25 cellular contexts compared by ENCODE assay signal in the genomic region with DNA sequence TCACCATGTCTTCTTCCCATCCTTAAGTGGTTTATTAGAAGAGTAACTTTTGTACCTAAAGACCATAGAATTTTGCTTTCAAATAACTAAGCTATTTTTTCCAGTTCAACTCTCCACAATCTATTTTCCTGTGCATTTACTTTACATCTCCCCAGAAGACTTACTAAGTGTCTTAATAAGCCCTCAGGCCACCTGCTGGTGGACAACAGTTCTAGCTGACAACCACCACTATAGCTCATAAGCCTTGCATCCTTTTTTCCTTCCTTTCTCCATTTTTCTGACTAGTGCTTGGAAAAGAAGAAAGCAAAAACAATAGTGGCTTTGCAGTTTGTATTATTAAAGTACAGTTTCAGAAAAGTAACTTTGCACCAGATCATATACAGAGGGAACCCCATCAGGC.
A peak's percentile ranks its signal among the peaks of the same experiment; 100 is the strongest.
DNase-seq lines count a peak whose midpoint lies in the region; ATAC-seq and TF ChIP-seq lines count a peak whose summit lies in the region.
"Had no signal": no experiment of that assay in that cellular context is flagged by ENCODE, and none has a peak within 500 bp of the region (broad histone marks: within the 10 kb centered on the region; RNA-seq: fewer than 3 reads in every experiment).

No MANE protein-coding gene starts in this region.

- H3K27ac Mint-ChIP-seq in type B pancreatic cell = no peak overlapping the region
- H3K27ac Mint-ChIP-seq: activated naive CD8-positive, alpha-beta T cell; mesothelial cell of epicardium; nephron had no signal

- H3K27ac ChIP-seq in SK-N-SH (ENCODE audit: low read depth in 2 of 2, low read length in 1 of 2) = no peak overlapping the region
- H3K27ac ChIP-seq: BLaER1 treated with 17β-estradiol and CSF1 and Interleukin-3, amounts not matched to agents 10 nM and 100 nM; body of pancreas; gastroesophageal sphincter; KMS-11; SJSA1; skin epidermis had no signal

- H3K27me3 ChIP-seq in SK-N-SH (ENCODE audit: insufficient read depth) = no peaks in the 10 kb centered on the region
- H3K27me3 ChIP-seq: BLaER1 treated with 17β-estradiol and CSF1 and Interleukin-3, amounts not matched to agents 10 nM and 100 nM; body of pancreas; gastroesophageal sphincter; SJSA1 had no signal

- H3K79me2 ChIP-seq in SK-N-SH (ENCODE audit: insufficient read depth) = no peaks in the 10 kb centered on the region

- no peak overlapping the region for H2AFZ ChIP-seq in SK-N-SH (ENCODE audit: low read depth)

- H3K9ac ChIP-seq in SK-N-SH = no peak overlapping the region
- H3K9ac ChIP-seq: BLaER1 treated with 17β-estradiol and CSF1 and Interleukin-3, amounts not matched to agents 10 nM and 100 nM; KMS-11 had no signal

- H3K4me1 Mint-ChIP-seq in type B pancreatic cell (ENCODE audit: unreplicated experiment) = no peaks in the 10 kb centered on the region
- H3K4me1 Mint-ChIP-seq: mesothelial cell of epicardium, nephron had no signal

- no peak for TF ChIP-seq RAD21 in SK-N-SH (IDR thresholded peaks at IDR 0.05; ENCODE audit: low read length)

- H3K4me2 ChIP-seq in SK-N-SH = no peak overlapping the region
- H3K4me2 ChIP-seq: KMS-11 had no signal

- no peak overlapping the region for H3K4me3 Mint-ChIP-seq in type B pancreatic cell
- H3K4me3 Mint-ChIP-seq: activated naive CD8-positive, alpha-beta T cell; mesothelial cell of epicardium; nephron had no signal

- ATAC-seq in SK-N-SH treated with all-trans-retinoic acid at 6 μM for 48 hours = no peak
- no peak for ATAC-seq in GM18858 (IDR thresholded peaks at IDR 0.05; ENCODE audit: unreplicated experiment)
- ATAC-seq: body of pancreas, gastroesophageal sphincter, Panc1 had no signal

- H3K9me2 ChIP-seq in SK-N-SH = no peaks in the 10 kb centered on the region

- no peaks in the 10 kb centered on the region for H3F3A ChIP-seq in SK-N-SH (replicated peaks; ENCODE audit: insufficient read depth)

- H3K9me3 Mint-ChIP-seq in type B pancreatic cell = peaks cover 17% of the 10 kb centered on the region

- H4K20me1 ChIP-seq in SK-N-SH (ENCODE audit: insufficient read depth) = no peaks in the 10 kb centered on the region
- H4K20me1 ChIP-seq: BLaER1 treated with 17β-estradiol and CSF1 and Interleukin-3, amounts not matched to agents 10 nM and 100 nM had no signal

- no peaks in the 10 kb centered on the region for H3K27me3 Mint-ChIP-seq in type B pancreatic cell

- no peaks in the 10 kb centered on the region for H3K36me3 Mint-ChIP-seq in type B pancreatic cell

- no peaks in the 10 kb centered on the region for H3K9me3 ChIP-seq in SK-N-SH

- no peaks in the 10 kb centered on the region for H3K36me3 ChIP-seq in SK-N-SH (replicated peaks in 1 of 2; ENCODE audit: control insufficient read depth in 1 of 2, insufficient read depth in 2 of 2, low read length in 1 of 2)
- H3K36me3 ChIP-seq: BLaER1 treated with 17β-estradiol and CSF1 and Interleukin-3, amounts not matched to agents 10 nM and 100 nM; gastroesophageal sphincter; SJSA1 had no signal

- no peak overlapping the region for H3K4me3 ChIP-seq in SK-N-SH (ENCODE audit: low read depth in 2 of 2, low read length in 1 of 2)
- H3K4me3 ChIP-seq in choroid plexus epithelial cell (ENCODE audit: low read depth, low read length) = no peak overlapping the region
- H3K4me3 ChIP-seq: BLaER1 treated with 17β-estradiol and CSF1 and Interleukin-3, amounts not matched to agents 10 nM and 100 nM; body of pancreas; gastroesophageal sphincter; SJSA1; skin epidermis had no signal

- TF ChIP-seq CTCF in SK-N-SH (IDR thresholded peaks at IDR 0.05) (peak; percentile 25; the same call in 1 of the 2 replicates), choroid plexus epithelial cell (conservative IDR thresholded peaks at IDR 0.05; ENCODE audit: low read depth, low read length) (peak; percentile 62), type B pancreatic cell (conservative IDR thresholded peaks at IDR 0.05) (peak; percentile 35)

- CTCF ChIA-PET in SK-N-SH (lab: Yijun Ruan, JAX) = interaction anchor here (1.1 kb wide), 1 partner anchor 23 kb away, joined by 3 read pairs; no protein-coding TSS in a partner anchor

- POLR2A ChIA-PET in SK-N-SH (lab: Yijun Ruan, JAX) = no interaction called here

- DNase-seq in SK-N-SH (no peak), MV-4-11 (lab: John Stamatoyannopoulos, UW) (peak; percentile 29), choroid plexus epithelial cell (ENCODE audit: low read depth) (peak; percentile 52), type B pancreatic cell (ENCODE audit: extremely low spot score, unreplicated experiment) (no peak), NCI-H2107 treated with DMSO at 0.1 percent for 48 hours (lab: John Stamatoyannopoulos, UW; ENCODE audit: unreplicated experiment) (no peak)
- no peak for DNase-seq in activated CD4-positive, alpha-beta T cell treated with anti-CD3 and anti-CD28 coated beads, Interleukin-2, amount 50 U/mL, for 1 hour
- DNase-seq: activated CD4-positive, CD25-positive, alpha-beta regulatory T cell; activated CD8-positive, alpha-beta memory T cell treated with anti-CD3 and anti-CD28 coated beads for 24 hours; body of pancreas; left cardiac atrium; NCI-H1436; NCI-H2171; NCI-H526 treated with DMSO at 0.1 percent for 48 hours; stimulated activated CD4-positive, alpha-beta T cell treated with anti-CD3 and anti-CD28 coated beads, Interleukin-4, amount 100 ng/mL, for 4 hours had no signal

- TF ChIP-seq EP300 in SK-N-SH (IDR thresholded peaks at IDR 0.05; ENCODE audit: borderline replicate concordance in 1 of 2, low read depth in 1 of 2, low read length in 1 of 2) = no peak

- H3K4me1 ChIP-seq in SK-N-SH (ENCODE audit: control insufficient read depth in 1 of 2, insufficient read depth in 2 of 2, low read depth in 1 of 2, low read length in 1 of 2) = no peaks in the 10 kb centered on the region
- H3K4me1 ChIP-seq: body of pancreas, gastroesophageal sphincter, SJSA1 had no signal

TF ChIP-seq in SK-N-SH, 30 proteins besides CTCF, POLR2A, EP300 and RAD21:
- no peak for TF ChIP-seq FOSL2 (IDR thresholded peaks at IDR 0.05; ENCODE audit: borderline replicate concordance, low read depth)
- no peak for TF ChIP-seq TCF12 (IDR thresholded peaks at IDR 0.05)
- no peak for TF ChIP-seq EZH2phosphoT487 (IDR thresholded peaks at IDR 0.05; ENCODE audit: borderline replicate concordance, low read depth)
- TF ChIP-seq TEAD4 (IDR thresholded peaks at IDR 0.05; ENCODE audit: borderline replicate concordance, insufficient read depth) = no peak
- TF ChIP-seq, protein P1, sequence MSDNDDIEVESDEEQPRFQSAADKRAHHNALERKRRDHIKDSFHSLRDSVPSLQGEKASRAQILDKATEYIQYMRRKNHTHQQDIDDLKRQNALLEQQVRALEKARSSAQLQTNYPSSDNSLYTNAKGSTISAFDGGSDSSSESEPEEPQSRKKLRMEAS (IDR thresholded peaks at IDR 0.05; ENCODE audit: low read depth) = no peak
- TF ChIP-seq FOXM1 (IDR thresholded peaks at IDR 0.05; ENCODE audit: low read depth) = no peak
- no peak for TF ChIP-seq SMC3 (IDR thresholded peaks at IDR 0.05; ENCODE audit: low read depth, low read length)
- TF ChIP-seq TAF1 (IDR thresholded peaks at IDR 0.05; ENCODE audit: borderline replicate concordance, low read depth, low read length) = no peak
- TF ChIP-seq RXRA (IDR thresholded peaks at IDR 0.05; ENCODE audit: borderline replicate concordance, low read depth) = no peak
- TF ChIP-seq ELF1 (IDR thresholded peaks at IDR 0.05) = no peak
- TF ChIP-seq JUND (IDR thresholded peaks at IDR 0.05) = no peak
- TF ChIP-seq NRF1 (IDR thresholded peaks at IDR 0.05; ENCODE audit: low read depth, low read length) = no peak

TF ChIP-seq in SK-N-SH treated with all-trans-retinoic acid at 6 μM for 48 hours, 23 proteins besides CTCF, POLR2A, EP300 and RAD21 (continues in another document):
- TF ChIP-seq GLIS3 (CRISPR knock-in tag; IDR thresholded peaks at IDR 0.05) = no peak
- no peak for TF ChIP-seq ZFP3 (CRISPR knock-in tag; IDR thresholded peaks at IDR 0.05)
- TF ChIP-seq RARB (CRISPR knock-in tag; IDR thresholded peaks at IDR 0.05) = no peak
- TF ChIP-seq TOX (CRISPR knock-in tag; IDR thresholded peaks at IDR 0.05; ENCODE audit: borderline replicate concordance) = no peak
- no peak for TF ChIP-seq ZNF565 (CRISPR knock-in tag; conservative IDR thresholded peaks at IDR 0.05; ENCODE audit: low read depth)
- no peak for TF ChIP-seq OSR1 (CRISPR knock-in tag; IDR thresholded peaks at IDR 0.05)
- no peak for TF ChIP-seq BACH2 (CRISPR knock-in tag; IDR thresholded peaks at IDR 0.05; ENCODE audit: borderline replicate concordance)
- TF ChIP-seq ZNF70 (CRISPR knock-in tag; IDR thresholded peaks at IDR 0.05) = no peak
- TF ChIP-seq, protein P2, sequence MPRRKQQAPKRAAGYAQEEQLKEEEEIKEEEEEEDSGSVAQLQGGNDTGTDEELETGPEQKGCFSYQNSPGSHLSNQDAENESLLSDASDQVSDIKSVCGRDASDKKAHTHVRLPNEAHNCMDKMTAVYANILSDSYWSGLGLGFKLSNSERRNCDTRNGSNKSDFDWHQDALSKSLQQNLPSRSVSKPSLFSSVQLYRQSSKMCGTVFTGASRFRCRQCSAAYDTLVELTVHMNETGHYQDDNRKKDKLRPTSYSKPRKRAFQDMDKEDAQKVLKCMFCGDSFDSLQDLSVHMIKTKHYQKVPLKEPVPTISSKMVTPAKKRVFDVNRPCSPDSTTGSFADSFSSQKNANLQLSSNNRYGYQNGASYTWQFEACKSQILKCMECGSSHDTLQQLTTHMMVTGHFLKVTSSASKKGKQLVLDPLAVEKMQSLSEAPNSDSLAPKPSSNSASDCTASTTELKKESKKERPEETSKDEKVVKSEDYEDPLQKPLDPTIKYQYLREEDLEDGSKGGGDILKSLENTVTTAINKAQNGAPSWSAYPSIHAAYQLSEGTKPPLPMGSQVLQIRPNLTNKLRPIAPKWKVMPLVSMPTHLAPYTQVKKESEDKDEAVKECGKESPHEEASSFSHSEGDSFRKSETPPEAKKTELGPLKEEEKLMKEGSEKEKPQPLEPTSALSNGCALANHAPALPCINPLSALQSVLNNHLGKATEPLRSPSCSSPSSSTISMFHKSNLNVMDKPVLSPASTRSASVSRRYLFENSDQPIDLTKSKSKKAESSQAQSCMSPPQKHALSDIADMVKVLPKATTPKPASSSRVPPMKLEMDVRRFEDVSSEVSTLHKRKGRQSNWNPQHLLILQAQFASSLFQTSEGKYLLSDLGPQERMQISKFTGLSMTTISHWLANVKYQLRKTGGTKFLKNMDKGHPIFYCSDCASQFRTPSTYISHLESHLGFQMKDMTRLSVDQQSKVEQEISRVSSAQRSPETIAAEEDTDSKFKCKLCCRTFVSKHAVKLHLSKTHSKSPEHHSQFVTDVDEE (CRISPR knock-in tag; IDR thresholded peaks at IDR 0.05) = no peak

Comparison
In these comparisons a context has a peak if more than half of its experiments do, and no peak if none do; other contexts are left out.
1. DNase-seq: peak in MV-4-11 (single experiment) and choroid plexus epithelial cell (single experiment); none in SK-N-SH (single experiment), type B pancreatic cell (single experiment), activated CD4-positive, alpha-beta T cell treated with anti-CD3 and anti-CD28 coated beads, Interleukin-2, amount 50 U/mL, for 1 hour (single experiment) and NCI-H2107 treated with DMSO at 0.1 percent for 48 hours (single experiment).
2. Peak in every context shown above with its lines, with median percentiles within 50 percentile points of each other: CTCF ChIP-seq.